ENCODE assay signal across 1 cellular context in genomic region chr14:61145258-61145902, GRCh38.
TF ChIP-seq lines count a peak whose summit lies in the region.

No MANE protein-coding gene starts in this region.

TF ChIP-seq in neural cell, 6 proteins besides CTCF, POLR2A, EP300 and RAD21 (continued from another document):
- TF ChIP-seq, protein P1, sequence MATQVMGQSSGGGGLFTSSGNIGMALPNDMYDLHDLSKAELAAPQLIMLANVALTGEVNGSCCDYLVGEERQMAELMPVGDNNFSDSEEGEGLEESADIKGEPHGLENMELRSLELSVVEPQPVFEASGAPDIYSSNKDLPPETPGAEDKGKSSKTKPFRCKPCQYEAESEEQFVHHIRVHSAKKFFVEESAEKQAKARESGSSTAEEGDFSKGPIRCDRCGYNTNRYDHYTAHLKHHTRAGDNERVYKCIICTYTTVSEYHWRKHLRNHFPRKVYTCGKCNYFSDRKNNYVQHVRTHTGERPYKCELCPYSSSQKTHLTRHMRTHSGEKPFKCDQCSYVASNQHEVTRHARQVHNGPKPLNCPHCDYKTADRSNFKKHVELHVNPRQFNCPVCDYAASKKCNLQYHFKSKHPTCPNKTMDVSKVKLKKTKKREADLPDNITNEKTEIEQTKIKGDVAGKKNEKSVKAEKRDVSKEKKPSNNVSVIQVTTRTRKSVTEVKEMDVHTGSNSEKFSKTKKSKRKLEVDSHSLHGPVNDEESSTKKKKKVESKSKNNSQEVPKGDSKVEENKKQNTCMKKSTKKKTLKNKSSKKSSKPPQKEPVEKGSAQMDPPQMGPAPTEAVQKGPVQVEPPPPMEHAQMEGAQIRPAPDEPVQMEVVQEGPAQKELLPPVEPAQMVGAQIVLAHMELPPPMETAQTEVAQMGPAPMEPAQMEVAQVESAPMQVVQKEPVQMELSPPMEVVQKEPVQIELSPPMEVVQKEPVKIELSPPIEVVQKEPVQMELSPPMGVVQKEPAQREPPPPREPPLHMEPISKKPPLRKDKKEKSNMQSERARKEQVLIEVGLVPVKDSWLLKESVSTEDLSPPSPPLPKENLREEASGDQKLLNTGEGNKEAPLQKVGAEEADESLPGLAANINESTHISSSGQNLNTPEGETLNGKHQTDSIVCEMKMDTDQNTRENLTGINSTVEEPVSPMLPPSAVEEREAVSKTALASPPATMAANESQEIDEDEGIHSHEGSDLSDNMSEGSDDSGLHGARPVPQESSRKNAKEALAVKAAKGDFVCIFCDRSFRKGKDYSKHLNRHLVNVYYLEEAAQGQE (IDR thresholded peaks at IDR 0.05; ENCODE audit: borderline replicate concordance) = no peak
- no peak for TF ChIP-seq TAF1 (IDR thresholded peaks at IDR 0.05; ENCODE audit: low read depth)
